15 cellular contexts compared by ENCODE assay signal in genomic region chr4:7759635-7760034, GRCh38.
DNase-seq lines count a peak whose midpoint lies in the region; ATAC-seq and TF ChIP-seq lines count a peak whose summit lies in the region.
"Had no signal": no experiment of that assay in that cellular context is flagged by ENCODE, and none has a peak within 500 bp of the region (broad histone marks: within the 10 kb centered on the region; RNA-seq: fewer than 3 reads in every experiment).

No MANE protein-coding gene starts in this region.

- no peaks in the 10 kb centered on the region for H3K27me3 Mint-ChIP-seq in activated CD8-positive, alpha-beta T cell treated with anti-CD3 and anti-CD28 coated beads for 36 hours
- peaks cover 53% of the 10 kb centered on the region for H3K27me3 Mint-ChIP-seq in glutamatergic neuron (ENCODE audit: unreplicated experiment)
- H3K27me3 Mint-ChIP-seq: progenitor cell of endocrine pancreas had no signal

- H3K9me2 ChIP-seq in DOHH2 (replicated peaks; ENCODE audit: control insufficient read depth, low read length) = no peaks in the 10 kb centered on the region

- peaks cover 37% of the 10 kb centered on the region for H3K4me1 Mint-ChIP-seq in activated CD8-positive, alpha-beta T cell treated with anti-CD3 and anti-CD28 coated beads for 36 hours (ENCODE audit: low read depth)
- peaks cover 38% of the 10 kb centered on the region for H3K4me1 Mint-ChIP-seq in glutamatergic neuron (ENCODE audit: low read depth, unreplicated experiment)

- no peaks in the 10 kb centered on the region for H4K20me1 ChIP-seq in DOHH2 (ENCODE audit: control insufficient read depth, insufficient read depth, low read depth, low read length)

- H3K27ac Mint-ChIP-seq in activated CD8-positive, alpha-beta T cell treated with anti-CD3 and anti-CD28 coated beads for 36 hours = peak overlapping the region; percentile 87
- no peak overlapping the region for H3K27ac Mint-ChIP-seq in glutamatergic neuron (ENCODE audit: unreplicated experiment)
- H3K27ac Mint-ChIP-seq: progenitor cell of endocrine pancreas had no signal

- H3K4me1 ChIP-seq in A673 (ENCODE audit: insufficient read depth, low read length, poor library complexity, severe bottlenecking) (peaks cover 36% of the 10 kb centered on the region), DOHH2 (ENCODE audit: control insufficient read depth, low read length) (peaks cover 9% of the 10 kb centered on the region)
- H3K4me1 ChIP-seq: BE2C had no signal

- peak overlapping the region; percentile 39 for H3K4me2 ChIP-seq in DOHH2 (ENCODE audit: low read length)

- H3K9me3 ChIP-seq in A673 (ENCODE audit: low read depth, low read length, poor library complexity, severe bottlenecking) (no peaks in the 10 kb centered on the region), DOHH2 (ENCODE audit: control insufficient read depth, insufficient read depth, low read length) (no peaks in the 10 kb centered on the region), WERI-Rb-1 (ENCODE audit: severe bottlenecking) (no peaks in the 10 kb centered on the region)
- H3K9me3 ChIP-seq: BE2C, tibial artery had no signal

- intact Hi-C loops in A673 (cut with micrococcal nuclease; ENCODE audit: unreplicated experiment) = loop anchor here (5.0 kb wide), 1 partner anchor 228 kb away; no protein-coding TSS in a partner anchor
- intact Hi-C loops in activated CD8-positive, alpha-beta T cell treated with anti-CD3 and anti-CD28 coated beads for 36 hours (cut with micrococcal nuclease) = loop anchor here (5.0 kb wide), 1 partner anchor 43 kb away; no protein-coding TSS in a partner anchor

- no peak for TF ChIP-seq CTCF in A673 (conservative IDR thresholded peaks at IDR 0.05; ENCODE audit: low read depth, low read length)
- TF ChIP-seq CTCF in DOHH2 (IDR thresholded peaks at IDR 0.05; ENCODE audit: low read depth, low read length, poor library complexity, severe bottlenecking) = no peak
- TF ChIP-seq CTCF in activated CD8-positive, alpha-beta T cell treated with anti-CD3 and anti-CD28 coated beads for 36 hours (IDR thresholded peaks at IDR 0.05) = no peak
- no peak for TF ChIP-seq CTCF in glutamatergic neuron (IDR thresholded peaks at IDR 0.05; ENCODE audit: partially characterized antibody, unreplicated experiment)
- TF ChIP-seq CTCF in WERI-Rb-1 (IDR thresholded peaks at IDR 0.05; ENCODE audit: low read depth, low read length) = no peak

- DNase-seq in A673 (ENCODE audit: low spot score) (no peak), glutamatergic neuron (no peak), AG20443 (ENCODE audit: low spot score) (no peak), GOT3 (lab: John Stamatoyannopoulos, UW) (no peak), WERI-Rb-1 (no peak)
- DNase-seq in activated CD8-positive, alpha-beta T cell treated with anti-CD3 and anti-CD28 coated beads for 36 hours = peak; percentile 13
- DNase-seq: activated CD4-positive, CD25-positive, alpha-beta regulatory T cell treated with anti-CD3 and anti-CD28 coated beads, Interleukin-2, amount 50 U/mL, for 72 hours; BE2C; EL; NCI-H1092 treated with DMSO at 0.1 percent for 48 hours; NCI-H2227 treated with DMSO at 0.1 percent for 48 hours; tibial artery had no signal

- no peaks in the 10 kb centered on the region for H3K9me3 Mint-ChIP-seq in activated CD8-positive, alpha-beta T cell treated with anti-CD3 and anti-CD28 coated beads for 36 hours
- peaks cover 75% of the 10 kb centered on the region for H3K9me3 Mint-ChIP-seq in glutamatergic neuron (ENCODE audit: unreplicated experiment)

- peaks cover 9% of the 10 kb centered on the region for H3K36me3 ChIP-seq in A673 (ENCODE audit: insufficient read depth, low read length, poor library complexity, severe bottlenecking)
- no peaks in the 10 kb centered on the region for H3K36me3 ChIP-seq in DOHH2 (ENCODE audit: control insufficient read depth, low read length)
- peaks cover 5% of the 10 kb centered on the region for H3K36me3 ChIP-seq in WERI-Rb-1

- ATAC-seq in activated CD8-positive, alpha-beta T cell treated with anti-CD3 and anti-CD28 coated beads for 36 hours = peak; percentile 27
- no peak for ATAC-seq in GM18873 (IDR thresholded peaks at IDR 0.05; ENCODE audit: low FRiP score, unreplicated experiment)

- peak overlapping the region; percentile 72 for H3K4me3 Mint-ChIP-seq in activated CD8-positive, alpha-beta T cell treated with anti-CD3 and anti-CD28 coated beads for 36 hours
- H3K4me3 Mint-ChIP-seq in glutamatergic neuron (ENCODE audit: unreplicated experiment) = peak overlapping the region; percentile 46

- H3K36me3 Mint-ChIP-seq in activated CD8-positive, alpha-beta T cell treated with anti-CD3 and anti-CD28 coated beads for 36 hours (ENCODE audit: low read depth) = peaks cover 2% of the 10 kb centered on the region
- H3K36me3 Mint-ChIP-seq in glutamatergic neuron (ENCODE audit: unreplicated experiment) = peaks cover 5% of the 10 kb centered on the region

- no peaks in the 10 kb centered on the region for H3K27me3 ChIP-seq in A673 (replicated peaks; ENCODE audit: insufficient read depth, low read depth, low read length, poor library complexity)
- H3K27me3 ChIP-seq in DOHH2 (ENCODE audit: control insufficient read depth, low read length) = peaks cover 13% of the 10 kb centered on the region
- H3K27me3 ChIP-seq in WERI-Rb-1 (ENCODE audit: insufficient read depth, low read depth, severe bottlenecking) = no peaks in the 10 kb centered on the region
- H3K27me3 ChIP-seq: BE2C, tibial artery had no signal

- H3K79me2 ChIP-seq in DOHH2 (ENCODE audit: control insufficient read depth, low read length) = no peaks in the 10 kb centered on the region

- H3K4me3 ChIP-seq in A673 (ENCODE audit: low read depth, low read length, poor library complexity, severe bottlenecking) (peak overlapping the region; percentile 23), DOHH2 (ENCODE audit: low read length) (peak overlapping the region; percentile 29), WERI-Rb-1 (ENCODE audit: low read depth, low read length) (no peak overlapping the region)
- H3K4me3 ChIP-seq: tibial artery had no signal

- POLR2A ChIA-PET in A673 (lab: Charles Lee; ENCODE audit: low non-redundant PET) = no interaction called here
- POLR2A ChIA-PET in activated CD8-positive, alpha-beta T cell treated with anti-CD3 and anti-CD28 coated beads for 36 hours (lab: Charles Lee) = interaction anchor here (0.8 to 2.3 kb wide), 3 partner anchors 9 to 12 kb away, joined by 3 to 10 read pairs (median 5); no protein-coding TSS in a partner anchor

- no TSS peak for BruUV-seq in A673 (replicated peaks; lab: Mats Ljungman, UMichigan)

- H3F3A ChIP-seq in DOHH2 (ENCODE audit: control insufficient read depth, insufficient read depth) = no peaks in the 10 kb centered on the region

- H3K27ac ChIP-seq in A673 (ENCODE audit: low read depth, low read length, poor library complexity, severe bottlenecking) (peak overlapping the region; percentile 74), DOHH2 (ENCODE audit: low read depth, low read length) (no peak overlapping the region), WERI-Rb-1 (no peak overlapping the region)
- H3K27ac ChIP-seq: tibial artery had no signal

- CTCF ChIA-PET in A673 (lab: Charles Lee) = no interaction called here
- CTCF ChIA-PET in activated CD8-positive, alpha-beta T cell treated with anti-CD3 and anti-CD28 coated beads for 36 hours (lab: Charles Lee) = interaction anchor here (0.6 to 5.7 kb wide), 5 partner anchors 9 to 227 kb away, joined by 3 to 63 read pairs (median 3); no protein-coding TSS in a partner anchor
